Comparison of ENCODE assay signal across 12 cellular contexts in genomic region chr10:77586719-77587423, GRCh38. TPM values are rescaled to one million over a fixed set of nuclear protein-coding genes. Genes with fewer than 3 reads are reported as not detected.
DNase-seq lines count a peak whose midpoint lies in the region; ATAC-seq and TF ChIP-seq lines count a peak whose summit lies in the region.
"Had no signal": no experiment of that assay in that cellular context is flagged by ENCODE, and none has a peak within 500 bp of the region (broad histone marks: within the 10 kb centered on the region; RNA-seq: fewer than 3 reads in every experiment).

No MANE protein-coding gene starts in this region.

- H3K79me2 ChIP-seq in MM.1S (ENCODE audit: low read length) = no peaks in the 10 kb centered on the region

- H3K36me3 Mint-ChIP-seq in progenitor cell of endocrine pancreas (ENCODE audit: insufficient read depth) = peaks cover 6% of the 10 kb centered on the region
- H3K36me3 Mint-ChIP-seq: memory B cell had no signal

- no peak overlapping the region for H2AFZ ChIP-seq in MM.1S (ENCODE audit: low read length)

- peak; percentile 78 for DNase-seq in AG20443 (ENCODE audit: low spot score)
- DNase-seq in NCI-H460 (ENCODE audit: extremely low read depth, low read depth) = peak; percentile 49
- DNase-seq in epithelial cell of prostate (ENCODE audit: low read depth, low spot score) = no peak
- no peak for DNase-seq in progenitor cell of endocrine pancreas (ENCODE audit: low spot score, unreplicated experiment)
- no peak for DNase-seq in MM.1S
- no peak for DNase-seq in NCI-H187 (lab: John Stamatoyannopoulos, UW)
- no peak for DNase-seq in GM20000 (ENCODE audit: low spot score)
- DNase-seq: activated T-cell treated with anti-CD3 and anti-CD28 coated beads for 4 hours, Karpas-422, SK-N-SH had no signal

- no peaks in the 10 kb centered on the region for H3F3A ChIP-seq in MM.1S (ENCODE audit: insufficient read depth, low read length)

- no peaks in the 10 kb centered on the region for H3K27me3 Mint-ChIP-seq in progenitor cell of endocrine pancreas
- H3K27me3 Mint-ChIP-seq: memory B cell had no signal

- H3K27ac ChIP-seq in epithelial cell of prostate = peak overlapping the region; percentile 61
- H3K27ac ChIP-seq in MM.1S (ENCODE audit: low read length) = no peak overlapping the region

- H3K4me2 ChIP-seq in MM.1S (ENCODE audit: low read depth, low read length) = no peak overlapping the region
- H3K4me2 ChIP-seq: SK-N-SH had no signal

- no peaks in the 10 kb centered on the region for H3K36me3 ChIP-seq in MM.1S (replicated peaks; ENCODE audit: insufficient read depth, low read length)

- no peaks in the 10 kb centered on the region for H3K9me3 ChIP-seq in MM.1S (replicated peaks; ENCODE audit: insufficient read depth, low read length)
- H3K9me3 ChIP-seq: SK-N-SH had no signal

- H3K4me1 Mint-ChIP-seq in progenitor cell of endocrine pancreas (ENCODE audit: low read depth) = peaks cover 22% of the 10 kb centered on the region

- no peak overlapping the region for H3K9ac ChIP-seq in MM.1S (ENCODE audit: low read length)
- H3K9ac ChIP-seq: SK-N-SH had no signal

- peaks cover 7% of the 10 kb centered on the region for H3K9me3 Mint-ChIP-seq in progenitor cell of endocrine pancreas (ENCODE audit: low read depth)

- H3K4me3 ChIP-seq in MM.1S (ENCODE audit: low read length) = no peak overlapping the region

- no peak for ATAC-seq in HG02852 (IDR thresholded peaks at IDR 0.05; ENCODE audit: unreplicated experiment)

- TF ChIP-seq CTCF in progenitor cell of endocrine pancreas (IDR thresholded peaks at IDR 0.05; ENCODE audit: unreplicated experiment) (no peak), MM.1S (IDR thresholded peaks at IDR 0.05; ENCODE audit: low read length) (no peak), GM20000 (IDR thresholded peaks at IDR 0.05; ENCODE audit: extremely low read depth, missing control alignments) (no peak)

- H3K4me3 Mint-ChIP-seq in progenitor cell of endocrine pancreas (ENCODE audit: low read depth) = no peak overlapping the region
- H3K4me3 Mint-ChIP-seq: memory B cell had no signal

- peak overlapping the region; percentile 6 for H3K27ac Mint-ChIP-seq in progenitor cell of endocrine pancreas
- H3K27ac Mint-ChIP-seq: memory B cell had no signal

- H4K20me1 ChIP-seq in MM.1S (ENCODE audit: insufficient read depth, low read length) = no peaks in the 10 kb centered on the region

- H3K27me3 ChIP-seq in MM.1S (replicated peaks; ENCODE audit: insufficient read depth, low read length) = no peaks in the 10 kb centered on the region

- 0 out of 2 replicates have a peak, but pooled peaks cover 5% of the 10 kb centered on the region for H3K4me1 ChIP-seq in MM.1S (ENCODE audit: low read length)

- no peaks in the 10 kb centered on the region for H3K9me2 ChIP-seq in MM.1S (replicated peaks; ENCODE audit: insufficient read depth, low read length)
- H3K9me2 ChIP-seq: SK-N-SH had no signal

RNA-seq across cellular contexts. Expression of gene KCNMA1, which starts 50.7 kb away (rescaled TPM):
- total RNA-seq in NCI-H460 (2014; rRNA removed; shearing (Covaris generic)) = 0.52 and 0.54 TPM in 2 replicates
- polyA plus RNA-seq in NCI-H460 (2014; cell fraction: nucleus; rRNA removed) = 0.58 TPM in 1 of 2 replicates, not detected in the other
- total RNA-seq in progenitor cell of endocrine pancreas = 5.8 and 7.3 TPM in 2 replicates

Comparison
In these comparisons a context has a peak if more than half of its experiments do, and no peak if none do; other contexts are left out.
1. DNase-seq: peak in AG20443 (single experiment) and NCI-H460 (single experiment); none in epithelial cell of prostate (single experiment), progenitor cell of endocrine pancreas (single experiment), MM.1S (single experiment), NCI-H187 (0 of 2) and GM20000 (single experiment).